In genomic region chr5:90279091-90279490, GRCh38 we compare ENCODE assay signal across 1 cellular context.
TF ChIP-seq lines count a peak whose summit lies in the region.

No MANE protein-coding gene starts in this region.

TF ChIP-seq in SK-N-SH, 30 proteins besides CTCF, POLR2A, EP300 and RAD21 (continued from another document):
- TF ChIP-seq, protein P1, sequence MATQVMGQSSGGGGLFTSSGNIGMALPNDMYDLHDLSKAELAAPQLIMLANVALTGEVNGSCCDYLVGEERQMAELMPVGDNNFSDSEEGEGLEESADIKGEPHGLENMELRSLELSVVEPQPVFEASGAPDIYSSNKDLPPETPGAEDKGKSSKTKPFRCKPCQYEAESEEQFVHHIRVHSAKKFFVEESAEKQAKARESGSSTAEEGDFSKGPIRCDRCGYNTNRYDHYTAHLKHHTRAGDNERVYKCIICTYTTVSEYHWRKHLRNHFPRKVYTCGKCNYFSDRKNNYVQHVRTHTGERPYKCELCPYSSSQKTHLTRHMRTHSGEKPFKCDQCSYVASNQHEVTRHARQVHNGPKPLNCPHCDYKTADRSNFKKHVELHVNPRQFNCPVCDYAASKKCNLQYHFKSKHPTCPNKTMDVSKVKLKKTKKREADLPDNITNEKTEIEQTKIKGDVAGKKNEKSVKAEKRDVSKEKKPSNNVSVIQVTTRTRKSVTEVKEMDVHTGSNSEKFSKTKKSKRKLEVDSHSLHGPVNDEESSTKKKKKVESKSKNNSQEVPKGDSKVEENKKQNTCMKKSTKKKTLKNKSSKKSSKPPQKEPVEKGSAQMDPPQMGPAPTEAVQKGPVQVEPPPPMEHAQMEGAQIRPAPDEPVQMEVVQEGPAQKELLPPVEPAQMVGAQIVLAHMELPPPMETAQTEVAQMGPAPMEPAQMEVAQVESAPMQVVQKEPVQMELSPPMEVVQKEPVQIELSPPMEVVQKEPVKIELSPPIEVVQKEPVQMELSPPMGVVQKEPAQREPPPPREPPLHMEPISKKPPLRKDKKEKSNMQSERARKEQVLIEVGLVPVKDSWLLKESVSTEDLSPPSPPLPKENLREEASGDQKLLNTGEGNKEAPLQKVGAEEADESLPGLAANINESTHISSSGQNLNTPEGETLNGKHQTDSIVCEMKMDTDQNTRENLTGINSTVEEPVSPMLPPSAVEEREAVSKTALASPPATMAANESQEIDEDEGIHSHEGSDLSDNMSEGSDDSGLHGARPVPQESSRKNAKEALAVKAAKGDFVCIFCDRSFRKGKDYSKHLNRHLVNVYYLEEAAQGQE (IDR thresholded peaks at IDR 0.05; ENCODE audit: low read depth, low read length) = no peak
- no peak for TF ChIP-seq GATA2 (CRISPR knock-in tag; IDR thresholded peaks at IDR 0.05)
- TF ChIP-seq, protein P2, sequence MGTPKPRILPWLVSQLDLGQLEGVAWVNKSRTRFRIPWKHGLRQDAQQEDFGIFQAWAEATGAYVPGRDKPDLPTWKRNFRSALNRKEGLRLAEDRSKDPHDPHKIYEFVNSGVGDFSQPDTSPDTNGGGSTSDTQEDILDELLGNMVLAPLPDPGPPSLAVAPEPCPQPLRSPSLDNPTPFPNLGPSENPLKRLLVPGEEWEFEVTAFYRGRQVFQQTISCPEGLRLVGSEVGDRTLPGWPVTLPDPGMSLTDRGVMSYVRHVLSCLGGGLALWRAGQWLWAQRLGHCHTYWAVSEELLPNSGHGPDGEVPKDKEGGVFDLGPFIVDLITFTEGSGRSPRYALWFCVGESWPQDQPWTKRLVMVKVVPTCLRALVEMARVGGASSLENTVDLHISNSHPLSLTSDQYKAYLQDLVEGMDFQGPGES (IDR thresholded peaks at IDR 0.05; ENCODE audit: low read depth, low read length) = no peak
